In the genomic region with DNA sequence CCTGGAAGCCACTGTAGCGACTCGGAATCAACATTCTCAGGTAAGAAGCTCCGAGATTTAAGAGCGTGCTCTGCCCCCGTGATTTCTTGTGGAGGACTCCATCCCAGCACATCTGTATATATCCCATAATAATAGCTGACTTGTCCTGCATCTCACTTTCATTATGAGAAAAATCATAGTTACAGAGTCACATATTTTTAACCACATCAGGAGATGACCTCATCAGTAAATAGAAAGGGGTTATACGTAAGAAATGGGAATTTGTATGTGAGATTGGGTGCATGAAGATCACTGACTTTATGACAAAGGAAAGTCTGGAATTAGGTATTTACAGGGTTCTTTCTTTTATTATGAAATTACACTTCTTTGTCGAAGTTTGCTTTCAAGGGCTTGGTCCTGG, we compare ENCODE assay signal across 14 cellular contexts.
"Had no signal": no experiment of that assay in that cellular context is flagged by ENCODE, and none has a peak within 500 bp of the region (broad histone marks: within the 10 kb centered on the region; RNA-seq: fewer than 3 reads in every experiment).

No MANE protein-coding gene starts in this region.

- H3K36me3 Mint-ChIP-seq: activated CD4-positive, alpha-beta memory T cell treated with anti-CD3 and anti-CD28 coated beads for 36 hours had no signal

- DNase-seq: activated CD4-positive, alpha-beta memory T cell treated with anti-CD3 and anti-CD28 coated beads for 36 hours; activated CD4-positive, CD25-positive, alpha-beta regulatory T cell treated with anti-CD3 and anti-CD28 coated beads, Interleukin-2, amount 50 U/mL, for 72 hours; activated effector memory CD4-positive, alpha-beta T cell treated with anti-CD3 and anti-CD28 coated beads, Interleukin-2, amount 50 U/mL, for 16 hours; activated T-cell treated with anti-CD3 and anti-CD28 coated beads, Interleukin-2, amount 50 U/mL, for 4 hours; amniotic stem cell; endodermal cell; erythroblast; foreskin keratinocyte; head of caudate nucleus; naive B cell; thyroid gland had no signal

- H3K27ac Mint-ChIP-seq: activated CD4-positive, alpha-beta memory T cell treated with anti-CD3 and anti-CD28 coated beads for 36 hours; activated naive CD4-positive, alpha-beta T cell treated with anti-CD3 and anti-CD28 coated beads, Interleukin-2, amount 50 U/mL, for 72 hours; endodermal cell had no signal

- H3K27me3 Mint-ChIP-seq: naive B cell had no signal

- H3K27me3 ChIP-seq: foreskin keratinocyte, thyroid gland had no signal

- H3K36me3 ChIP-seq: neutrophil, thyroid gland had no signal

- H3K4me1 ChIP-seq: foreskin keratinocyte had no signal

- H3K27ac ChIP-seq: foreskin keratinocyte, neutrophil, thyroid gland had no signal

- ATAC-seq: activated T-cell treated with anti-CD3 and anti-CD28 coated beads, Interleukin-2, amount 50 U/mL, for 4 hours; foreskin keratinocyte had no signal

- H3K4me3 Mint-ChIP-seq: activated CD4-positive, alpha-beta memory T cell treated with anti-CD3 and anti-CD28 coated beads for 36 hours; activated T-cell treated with anti-CD3 and anti-CD28 coated beads, Interleukin-2, amount 50 U/mL, for 4 hours; endodermal cell; naive B cell had no signal

- H3K9me3 Mint-ChIP-seq: activated CD4-positive, alpha-beta memory T cell treated with anti-CD3 and anti-CD28 coated beads for 36 hours; endodermal cell; naive B cell had no signal

- H3K4me1 Mint-ChIP-seq: endodermal cell had no signal

- H3K9me3 ChIP-seq: neutrophil, thyroid gland had no signal

- H3K4me3 ChIP-seq: skin epidermis, thyroid gland had no signal
